22 cellular contexts compared by ENCODE assay signal in the genomic region with DNA sequence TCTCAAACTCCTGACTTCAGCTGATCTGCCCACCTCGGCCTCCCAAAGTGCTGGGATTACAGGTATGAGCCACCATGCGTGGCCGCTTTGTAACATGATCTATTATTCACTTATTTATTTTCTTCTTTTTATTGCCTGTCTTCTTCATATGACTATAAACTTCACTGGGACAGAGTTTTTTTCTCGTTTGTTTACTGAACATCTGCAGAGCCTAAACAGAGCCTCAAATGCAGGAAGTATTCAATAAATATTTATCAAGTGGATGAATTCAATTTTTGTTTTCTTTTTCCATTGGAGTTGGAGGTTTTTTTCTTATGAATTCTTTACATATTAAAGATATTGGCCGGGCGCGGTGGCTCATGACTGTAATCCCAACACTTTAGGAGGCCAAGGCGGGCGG. TPM values are rescaled to one million over a fixed set of nuclear protein-coding genes. Genes with fewer than 3 reads are reported as not detected.
DNase-seq lines count a peak whose midpoint lies in the region; ATAC-seq and TF ChIP-seq lines count a peak whose summit lies in the region.
"Had no signal": no experiment of that assay in that cellular context is flagged by ENCODE, and none has a peak within 500 bp of the region (broad histone marks: within the 10 kb centered on the region; RNA-seq: fewer than 3 reads in every experiment).

No MANE protein-coding gene starts in this region.

- no peak overlapping the region for H4K8ac ChIP-seq in mesenchymal stem cell (ENCODE audit: low read length)

- H3K27me3 ChIP-seq in mesenchymal stem cell (ENCODE audit: control insufficient read depth in 1 of 2, insufficient read depth in 1 of 2, low read length in 2 of 2), result no peaks in the 10 kb centered on the region
- H3K27me3 ChIP-seq: BE2C; BLaER1 treated with 17β-estradiol and CSF1 and Interleukin-3, amounts not matched to agents 10 nM and 100 nM had no signal

- H2AFZ ChIP-seq in mesenchymal stem cell (ENCODE audit: low read depth, low read length), result no peak overlapping the region

- peaks cover 5% of the 10 kb centered on the region for H3K9me3 ChIP-seq in mesenchymal stem cell (ENCODE audit: control insufficient read depth, low read length)
- H3K9me3 ChIP-seq: BE2C, Caco-2 had no signal

- WGBS in mesenchymal stem cell, result 78% methylated on average over 9 of the region's 9 CpGs

- H3K36me3 Mint-ChIP-seq in chondrocyte (ENCODE audit: low read depth), result no peaks in the 10 kb centered on the region
- H3K36me3 Mint-ChIP-seq: CD14-positive monocyte had no signal

- H3K36me3 ChIP-seq in mesenchymal stem cell (ENCODE audit: control insufficient read depth in 1 of 2, insufficient read depth in 2 of 2, low read depth in 1 of 2, low read length in 2 of 2), result no peaks in the 10 kb centered on the region
- H3K36me3 ChIP-seq: BE2C; BLaER1 treated with 17β-estradiol and CSF1 and Interleukin-3, amounts not matched to agents 10 nM and 100 nM had no signal

- no peak overlapping the region for H3K18ac ChIP-seq in mesenchymal stem cell (ENCODE audit: low read depth in 1 of 2, low read length in 2 of 2)

- no peak for TF ChIP-seq CTCF in chondrocyte (IDR thresholded peaks at IDR 0.05)

- H2BK12ac ChIP-seq in mesenchymal stem cell (ENCODE audit: low read length in 2 of 2), result no peak overlapping the region

- H3K79me1 ChIP-seq in mesenchymal stem cell (replicated peaks; ENCODE audit: low read length, poor library complexity, severe bottlenecking), result no peaks in the 10 kb centered on the region

- H3K27ac Mint-ChIP-seq in chondrocyte (ENCODE audit: unreplicated experiment), result no peak overlapping the region
- H3K27ac Mint-ChIP-seq: CD14-positive monocyte; CD4-positive, alpha-beta T cell had no signal

- no peak overlapping the region for H2AK5ac ChIP-seq in mesenchymal stem cell (ENCODE audit: low read length, severe bottlenecking)

- H3K27me3 Mint-ChIP-seq in chondrocyte (ENCODE audit: low read depth), result no peaks in the 10 kb centered on the region
- H3K27me3 Mint-ChIP-seq: CD4-positive, alpha-beta T cell had no signal

- no peak overlapping the region for H3K4me2 ChIP-seq in mesenchymal stem cell (ENCODE audit: low read length, poor library complexity, severe bottlenecking)
- H3K4me2 ChIP-seq: BLaER1 treated with 17β-estradiol and CSF1 and Interleukin-3, amounts not matched to agents 10 nM and 100 nM had no signal

- no peak overlapping the region for H2BK5ac ChIP-seq in mesenchymal stem cell (ENCODE audit: low read depth, low read length, poor library complexity, severe bottlenecking)

- H3K14ac ChIP-seq in mesenchymal stem cell (ENCODE audit: low read length in 2 of 2), result no peak overlapping the region

- H3K4me1 Mint-ChIP-seq in chondrocyte (ENCODE audit: low read depth), result peaks cover 6% of the 10 kb centered on the region
- H3K4me1 Mint-ChIP-seq: CD14-positive monocyte had no signal

- peaks cover 5% of the 10 kb centered on the region for H3K9me3 Mint-ChIP-seq in chondrocyte (ENCODE audit: low read depth)
- H3K9me3 Mint-ChIP-seq: CD4-positive, alpha-beta T cell had no signal

- no peak overlapping the region for H4K91ac ChIP-seq in mesenchymal stem cell (ENCODE audit: low read length)

- H3K4me3 Mint-ChIP-seq in chondrocyte (ENCODE audit: unreplicated experiment), result no peak overlapping the region
- H3K4me3 Mint-ChIP-seq: CD14-positive monocyte; CD4-positive, alpha-beta T cell had no signal

- no peak overlapping the region for H3K4me3 ChIP-seq in mesenchymal stem cell (ENCODE audit: insufficient read depth in 1 of 2, low read depth in 1 of 2, low read length in 2 of 2)
- H3K4me3 ChIP-seq: BLaER1 treated with 17β-estradiol and CSF1 and Interleukin-3, amounts not matched to agents 10 nM and 100 nM; GM12878 had no signal

- no peak overlapping the region for H3K23ac ChIP-seq in mesenchymal stem cell (ENCODE audit: low read length in 2 of 2)

- H3K4me1 ChIP-seq in mesenchymal stem cell (ENCODE audit: control insufficient read depth, insufficient read depth, low read depth, low read length), result peaks cover 2% of the 10 kb centered on the region
- H3K4me1 ChIP-seq: BE2C, Caco-2 had no signal

- no peak overlapping the region for H2BK15ac ChIP-seq in mesenchymal stem cell (ENCODE audit: low read depth, poor library complexity, severe bottlenecking)

- no peak for ATAC-seq in left colon
- no peak for ATAC-seq in HG02870 (IDR thresholded peaks at IDR 0.05; ENCODE audit: unreplicated experiment)
- ATAC-seq: GM12878 had no signal

- H3K9ac ChIP-seq in mesenchymal stem cell (ENCODE audit: low read length), result no peak overlapping the region
- H3K9ac ChIP-seq: BLaER1 treated with 17β-estradiol and CSF1 and Interleukin-3, amounts not matched to agents 10 nM and 100 nM had no signal

- no peak overlapping the region for H3K27ac ChIP-seq in mesenchymal stem cell (ENCODE audit: low read length, poor library complexity, severe bottlenecking)
- H3K27ac ChIP-seq: 22Rv1; BLaER1 treated with 17β-estradiol and CSF1 and Interleukin-3, amounts not matched to agents 10 nM and 100 nM had no signal

- DNase-seq in activated effector memory CD4-positive, alpha-beta T cell treated with anti-CD3 and anti-CD28 coated beads, Interleukin-2, amount 50 U/mL, for 16 hours, result peak; percentile 12
- no peak for DNase-seq in activated effector memory CD4-positive, alpha-beta T cell treated with Interleukin-2 at 50 U/mL for 16 hours
- peak; percentile 27 for DNase-seq in chondrocyte (ENCODE audit: low spot score)
- DNase-seq in mesenchymal stem cell, result peak; percentile 25
- no peak for DNase-seq in SHP77 treated with DMSO at 0.1 percent for 48 hours (lab: John Stamatoyannopoulos, UW)
- DNase-seq in left colon, result no peak
- DNase-seq in D341Med (ENCODE audit: low spot score), result no peak
- DNase-seq: BE2C; Caco-2; CD4-positive, alpha-beta T cell; DMS 273 treated with DMSO at 0.1 percent for 48 hours; DMS79; EL; GDM1; GOT3; H7; HCEC 1CT had no signal

- intact Hi-C loops in left colon (cut with DNase I, micrococcal nuclease), result no loop called here

- no peak overlapping the region for H3K4ac ChIP-seq in mesenchymal stem cell (ENCODE audit: low read depth in 1 of 2, low read length in 2 of 2)

- H2BK120ac ChIP-seq in mesenchymal stem cell (ENCODE audit: low read depth, low read length), result no peak overlapping the region

RNA-seq across cellular contexts. Expression of a gene that starts 18.3 kb away (rescaled TPM):
- 172 to 216 TPM (median 176 TPM) in 3 replicates for total RNA-seq in chondrocyte
- 156 TPM for polyA plus RNA-seq in mesenchymal stem cell (2013, experiment 1 of 2)
- 163 TPM for polyA plus RNA-seq in mesenchymal stem cell (2013, experiment 2 of 2)
- total RNA-seq in left colon, result 100 to 1,000 TPM; 192 to 200 TPM

RNA-seq across cellular contexts. Expression of a gene that starts 54.7 kb away (rescaled TPM):
- total RNA-seq in chondrocyte (3.1 to 4.7 TPM (median 4.2 TPM) in 3 replicates), left colon (1 to 10 TPM; 1.7 to 6.3 TPM)
- 3.2 TPM for polyA plus RNA-seq in mesenchymal stem cell (2013, experiment 1 of 2)
- polyA plus RNA-seq in mesenchymal stem cell (2013, experiment 2 of 2), result 3.4 TPM

RNA-seq across cellular contexts. Expression of a gene that starts 54.8 kb away (rescaled TPM):
- total RNA-seq in chondrocyte, result 10.9 to 13.9 TPM (median 11.4 TPM) in 3 replicates
- 18.5 TPM for polyA plus RNA-seq in mesenchymal stem cell (2013, experiment 1 of 2)
- polyA plus RNA-seq in mesenchymal stem cell (2013, experiment 2 of 2), result 18.9 TPM
- total RNA-seq in left colon, result 10 to 100 TPM; 15.2 TPM

Comparison
In these comparisons a context has a peak if more than half of its experiments do, and no peak if none do; other contexts are left out.
1. DNase-seq: peak in activated effector memory CD4-positive, alpha-beta T cell treated with anti-CD3 and anti-CD28 coated beads, Interleukin-2, amount 50 U/mL, for 16 hours (single experiment), chondrocyte (single experiment) and mesenchymal stem cell (single experiment); none in activated effector memory CD4-positive, alpha-beta T cell treated with Interleukin-2 at 50 U/mL for 16 hours (single experiment), SHP77 treated with DMSO at 0.1 percent for 48 hours (single experiment), left colon (0 of 2) and D341Med (single experiment).